In the genomic region with DNA sequence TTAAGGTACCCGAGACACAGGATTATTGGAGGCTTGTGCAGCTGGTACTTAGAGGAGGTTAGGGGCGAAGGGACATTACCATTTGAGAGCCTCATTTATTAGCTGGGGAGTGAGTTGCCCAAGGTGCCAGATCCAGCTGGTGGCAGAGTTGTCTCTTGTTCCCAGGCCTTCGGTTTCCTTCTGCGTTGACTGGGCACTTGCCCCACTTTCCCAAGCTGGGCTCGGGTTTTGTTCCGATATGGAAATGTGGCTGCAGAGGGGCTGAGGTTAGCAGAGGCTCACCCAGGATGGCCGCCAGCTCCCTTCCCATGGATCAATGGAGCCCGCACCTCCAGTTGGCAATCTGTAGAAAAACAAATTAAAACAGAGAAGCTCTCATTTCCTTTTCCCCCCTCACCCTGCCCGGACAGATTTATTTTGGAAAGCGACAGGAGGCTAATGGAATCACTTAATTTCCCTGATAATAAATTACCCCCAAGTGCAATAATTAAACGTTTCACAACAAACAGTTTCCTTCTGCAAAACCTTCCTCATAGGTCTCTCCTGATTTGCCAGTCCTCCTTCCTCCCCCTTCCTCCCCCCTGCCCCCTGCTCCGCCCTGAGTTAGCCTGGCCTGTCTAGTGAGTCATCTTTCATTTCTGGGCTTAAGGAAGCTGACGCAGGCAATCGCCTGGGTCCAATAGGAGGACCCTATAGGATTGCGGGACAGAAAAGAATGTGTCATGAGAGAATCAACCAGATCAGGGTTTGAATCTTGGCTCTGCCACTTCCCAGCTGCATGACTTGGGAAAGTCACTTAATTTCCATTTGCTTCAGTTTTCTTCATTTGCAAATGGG, we compare ENCODE assay signal across 9 cellular contexts. TPM values are rescaled to one million over a fixed set of nuclear protein-coding genes. Genes with fewer than 3 reads are reported as not detected.
DNase-seq lines count a peak whose midpoint lies in the region; TF ChIP-seq lines count a peak whose summit lies in the region.
"Had no signal": no experiment of that assay in that cellular context is flagged by ENCODE, and none has a peak within 500 bp of the region (broad histone marks: within the 10 kb centered on the region; RNA-seq: fewer than 3 reads in every experiment).

No MANE protein-coding gene starts in this region.

- no peaks in the 10 kb centered on the region for H3K9me3 ChIP-seq in endocrine pancreas (ENCODE audit: control insufficient read depth, low read length)
- no peaks in the 10 kb centered on the region for H3K9me3 ChIP-seq in CD8-positive, alpha-beta memory T cell (ENCODE audit: low read length)

- H3K27ac Mint-ChIP-seq in osteocyte (ENCODE audit: unreplicated experiment) (no peak overlapping the region), immature natural killer cell (no peak overlapping the region)
- no peak overlapping the region for H3K27ac Mint-ChIP-seq in CD8-positive, alpha-beta memory T cell

- H3K4me1 ChIP-seq in endocrine pancreas (ENCODE audit: control insufficient read depth, insufficient read depth, low read length) = no peaks in the 10 kb centered on the region
- H3K4me1 ChIP-seq in CD8-positive, alpha-beta memory T cell (ENCODE audit: insufficient read depth, low read length) = no peaks in the 10 kb centered on the region

- H3K4me3 ChIP-seq in endocrine pancreas (ENCODE audit: control insufficient read depth, insufficient read depth, low read length) = peak overlapping the region; percentile 4
- no peak overlapping the region for H3K4me3 ChIP-seq in CD8-positive, alpha-beta memory T cell (ENCODE audit: low read length)

- no peaks in the 10 kb centered on the region for H3K27me3 ChIP-seq in endocrine pancreas (ENCODE audit: control insufficient read depth, insufficient read depth, low read length)
- H3K27me3 ChIP-seq in CD8-positive, alpha-beta memory T cell (ENCODE audit: insufficient read depth, low read length, poor library complexity, severe bottlenecking) = no peaks in the 10 kb centered on the region

- H3K4me3 Mint-ChIP-seq in osteocyte (ENCODE audit: unreplicated experiment) (no peak overlapping the region), immature natural killer cell (no peak overlapping the region)
- H3K4me3 Mint-ChIP-seq in CD8-positive, alpha-beta memory T cell = no peak overlapping the region

- DNase-seq in ELF-1 (ENCODE audit: low read depth, low spot score) (peak; percentile 49), NCI-H226 (peak; percentile 80), osteocyte (ENCODE audit: extremely low spot score, unreplicated experiment) (peak; percentile 66), immature natural killer cell (no peak), DMS153 (lab: John Stamatoyannopoulos, UW) (no peak)
- no peak for DNase-seq in activated T-cell treated with anti-CD3 and anti-CD28 coated beads, Interleukin-2, amount 50 U/mL, for 48 hours
- DNase-seq in CD8-positive, alpha-beta memory T cell = no peak
- DNase-seq: GF-D8 had no signal

- CTCF ChIA-PET in CD8-positive, alpha-beta memory T cell (lab: Charles Lee) = no interaction called here

- H3K36me3 Mint-ChIP-seq in osteocyte (ENCODE audit: unreplicated experiment) (no peaks in the 10 kb centered on the region), immature natural killer cell (no peaks in the 10 kb centered on the region)
- no peaks in the 10 kb centered on the region for H3K36me3 Mint-ChIP-seq in CD8-positive, alpha-beta memory T cell

- no peak overlapping the region for H3K9ac ChIP-seq in endocrine pancreas (ENCODE audit: control insufficient read depth, insufficient read depth, low read length)

- H3K27ac ChIP-seq in CD8-positive, alpha-beta memory T cell (ENCODE audit: low read depth, low read length) = no peak overlapping the region

- POLR2A ChIA-PET in CD8-positive, alpha-beta memory T cell (lab: Charles Lee) = no interaction called here

- H3K4me1 Mint-ChIP-seq in osteocyte (ENCODE audit: unreplicated experiment) (no peaks in the 10 kb centered on the region), immature natural killer cell (no peaks in the 10 kb centered on the region)
- H3K4me1 Mint-ChIP-seq in CD8-positive, alpha-beta memory T cell = no peaks in the 10 kb centered on the region

- no peak for TF ChIP-seq CTCF in osteocyte (IDR thresholded peaks at IDR 0.05)

- no peaks in the 10 kb centered on the region for H3K36me3 ChIP-seq in endocrine pancreas (ENCODE audit: control insufficient read depth, insufficient read depth, low read length)
- H3K36me3 ChIP-seq in CD8-positive, alpha-beta memory T cell (ENCODE audit: insufficient read depth, low read length) = no peaks in the 10 kb centered on the region

- H3K9me3 Mint-ChIP-seq in osteocyte (ENCODE audit: unreplicated experiment) = no peaks in the 10 kb centered on the region
- peaks cover 0 to 2% (median 0%) of the 10 kb centered on the region in 6 donors for H3K9me3 Mint-ChIP-seq in immature natural killer cell
- peaks cover 0 to 2% (median 0%) of the 10 kb centered on the region in 5 donors for H3K9me3 Mint-ChIP-seq in CD8-positive, alpha-beta memory T cell

- peaks cover 6% of the 10 kb centered on the region for H3K27me3 Mint-ChIP-seq in osteocyte (ENCODE audit: unreplicated experiment)
- H3K27me3 Mint-ChIP-seq in immature natural killer cell (ENCODE audit: low read depth in 3 of 3) = peaks cover 0 to 6% (median 5%) of the 10 kb centered on the region in 3 donors
- peaks cover 1 to 58% of the 10 kb centered on the region in 2 donors for H3K27me3 Mint-ChIP-seq in CD8-positive, alpha-beta memory T cell

RNA-seq across cellular contexts. Expression of a gene that starts 51.7 kb away (rescaled TPM):
- total RNA-seq in osteocyte = not detected in 2 replicates
- not detected for polyA plus RNA-seq in immature natural killer cell
- not detected for total RNA-seq in CD8-positive, alpha-beta memory T cell
- polyA plus RNA-seq in CD8-positive, alpha-beta memory T cell = not detected

Comparison
In these comparisons a context has a peak if more than half of its experiments do, and no peak if none do; other contexts are left out.
1. DNase-seq: peak in ELF-1 (single experiment), NCI-H226 (single experiment) and osteocyte (single experiment); none in immature natural killer cell (0 of 3), activated T-cell treated with anti-CD3 and anti-CD28 coated beads, Interleukin-2, amount 50 U/mL, for 48 hours (0 of 2), CD8-positive, alpha-beta memory T cell (0 of 5) and DMS153 (single experiment).